8 cellular contexts compared by ENCODE assay signal in the genomic region with DNA sequence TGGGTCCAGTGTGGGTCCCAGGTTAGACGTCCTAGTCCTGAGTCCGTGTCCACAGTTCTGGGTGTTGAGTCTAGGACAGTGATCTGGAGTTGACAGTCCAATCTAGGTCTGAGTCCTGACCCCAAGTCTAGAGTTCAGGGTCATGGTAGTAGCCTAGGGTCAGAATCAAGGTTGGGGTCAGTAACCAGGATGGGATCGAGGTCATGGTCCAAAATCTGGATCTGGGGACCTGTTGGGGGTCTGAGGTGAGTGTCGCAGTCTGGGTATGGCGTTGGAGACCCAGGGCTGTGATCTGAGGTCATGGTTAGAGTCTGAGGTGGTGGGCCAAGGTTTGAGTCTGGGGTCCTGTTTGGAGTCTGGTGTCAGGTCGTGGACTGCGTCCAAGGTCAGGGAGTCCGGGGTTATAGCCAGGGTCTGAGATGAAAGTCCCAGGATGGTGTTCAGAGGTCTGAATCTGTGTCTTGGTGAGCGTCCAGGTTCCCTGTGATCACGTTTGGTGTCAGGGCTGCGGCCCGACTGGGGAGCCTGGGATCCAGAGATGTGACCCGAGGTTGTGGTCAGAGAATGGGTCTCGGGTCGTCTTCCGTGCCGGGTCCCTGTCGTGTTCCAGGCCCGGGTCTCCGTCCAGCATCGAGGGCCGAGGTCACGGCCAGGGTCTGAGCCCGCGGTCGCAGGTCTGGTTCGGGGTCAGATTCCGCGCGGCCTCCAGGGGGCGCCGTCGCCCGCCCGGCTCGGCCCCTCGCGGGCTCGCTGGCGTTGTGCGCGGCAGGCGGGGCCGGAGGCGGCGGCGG. TPM values are rescaled to one million over a fixed set of nuclear protein-coding genes. Genes with fewer than 3 reads are reported as not detected.
DNase-seq lines count a peak whose midpoint lies in the region; ATAC-seq, FAIRE-seq and TF ChIP-seq lines count a peak whose summit lies in the region.

No MANE protein-coding gene starts in this region.

- no peaks in the 10 kb centered on the region for H3K27me3 Mint-ChIP-seq in activated CD4-positive, alpha-beta T cell treated with anti-CD3 and anti-CD28 coated beads, Interleukin-2, amount 10 ng/mL, durations not matched to agents 24 days and 14 days

- DNase-seq in D721Med (ENCODE audit: insufficient read length, low spot score) (peak; percentile 92), HCEC 1CT (peak; percentile 53), NCI-H1930 (lab: John Stamatoyannopoulos, UW) (peak; percentile 24 to 75), dorsolateral prefrontal cortex (peak in 7 of 10 donors; percentile 55 to 87 (median 74)), lung (ENCODE audit: low spot score) (peak; percentile 81), cortex of kidney (lab: John Stamatoyannopoulos, UW) (no peak)
- DNase-seq in activated CD4-positive, alpha-beta T cell treated with anti-CD3 and anti-CD28 coated beads, Interleukin-2, amount 10 ng/mL, durations not matched to agents 24 days and 14 days, result peak; percentile 95
- peak; percentile 63 for DNase-seq in stimulated activated CD8-positive, alpha-beta memory T cell treated with anti-CD3 and anti-CD28 coated beads, Interleukin-12 subunit alpha, Interleukin-12 subunit beta, amount 100 ng/mL, for 4 hours (ENCODE audit: low read depth)

- ATAC-seq in lung (ENCODE audit: insufficient read depth, low FRiP score), result peak; percentile 79

- H3K4me1 ChIP-seq in lung (ENCODE audit: control insufficient read depth in 2 of 2, insufficient read depth in 2 of 2, low read length in 2 of 2), result peaks cover 6 to 32% of the 10 kb centered on the region in 2 donors

- H3K9me3 Mint-ChIP-seq in activated CD4-positive, alpha-beta T cell treated with anti-CD3 and anti-CD28 coated beads, Interleukin-2, amount 10 ng/mL, durations not matched to agents 24 days and 14 days, result no peaks in the 10 kb centered on the region

- peaks cover 64% of the 10 kb centered on the region for H3K4me1 Mint-ChIP-seq in activated CD4-positive, alpha-beta T cell treated with anti-CD3 and anti-CD28 coated beads, Interleukin-2, amount 10 ng/mL, durations not matched to agents 24 days and 14 days

- WGBS in lung, 2 donors, result 14 to 29% methylated on average over 27 to 47 of the region's 47 CpGs

- no peak for FAIRE-seq in D721Med (lab: Jason Lieb, UNC)

- peaks cover 0 to 3% of the 10 kb centered on the region in 2 donors for H3K36me3 ChIP-seq in lung (ENCODE audit: control insufficient read depth in 2 of 2, insufficient read depth in 2 of 2, low read length in 2 of 2)

- peak overlapping the region; percentile 86 for H3K27ac Mint-ChIP-seq in activated CD4-positive, alpha-beta T cell treated with anti-CD3 and anti-CD28 coated beads, Interleukin-2, amount 10 ng/mL, durations not matched to agents 24 days and 14 days

- peak overlapping the region; percentile 79 for H3K4me3 Mint-ChIP-seq in activated CD4-positive, alpha-beta T cell treated with anti-CD3 and anti-CD28 coated beads, Interleukin-2, amount 10 ng/mL, durations not matched to agents 24 days and 14 days

- H3K27ac ChIP-seq in dorsolateral prefrontal cortex, result peak overlapping the region in 56 of 59 donors; percentile 23 to 93 (median 83)
- peak overlapping the region; percentile 27 to 51 for H3K27ac ChIP-seq in lung (ENCODE audit: low read depth in 1 of 2, low read length in 1 of 2)

- no peaks in the 10 kb centered on the region for H3K9me3 ChIP-seq in lung (ENCODE audit: control insufficient read depth in 2 of 2, insufficient read depth in 1 of 2, low read length in 1 of 2)

- H3K27me3 ChIP-seq in dorsolateral prefrontal cortex (no peaks in the 10 kb centered on the region), lung (ENCODE audit: control insufficient read depth, insufficient read depth) (no peaks in the 10 kb centered on the region)

- TF ChIP-seq CTCF in D721Med (IDR thresholded peaks at IDR 0.05; ENCODE audit: insufficient read depth, missing control alignments), result peak; percentile 56
- TF ChIP-seq CTCF in dorsolateral prefrontal cortex (IDR thresholded peaks at IDR 0.05 in 54 of 56, conservative IDR thresholded peaks at IDR 0.05 in 2 of 56; ENCODE audit: low read depth in 1 of 56, partially characterized antibody in 56 of 56), result peak; percentile 42 to 85 (median 74)
- peak; percentile 74 for TF ChIP-seq CTCF in lung (IDR thresholded peaks at IDR 0.05; ENCODE audit: control extremely low read depth, extremely low read depth)

- intact Hi-C loops in activated CD4-positive, alpha-beta T cell treated with anti-CD3 and anti-CD28 coated beads, Interleukin-2, amount 10 ng/mL, durations not matched to agents 24 days and 14 days (cut with micrococcal nuclease), result loop anchor here (1.0 to 10.0 kb wide), 4 partner anchors 51 to 1611 kb away; partner anchors contain the start of genes AIP, PPP1CA and TBC1D10C
- intact Hi-C loops in dorsolateral prefrontal cortex (cut with DNase I), result loop anchor here (1.0 to 10.0 kb wide), 5 partner anchors 23 to 151 kb away; partner anchors contain the start of genes ANKRD13D (in 2 of the 2) and KDM2A (in 1 of the 2)

- peaks cover 36% of the 10 kb centered on the region for H3K36me3 Mint-ChIP-seq in activated CD4-positive, alpha-beta T cell treated with anti-CD3 and anti-CD28 coated beads, Interleukin-2, amount 10 ng/mL, durations not matched to agents 24 days and 14 days (ENCODE audit: low read depth)

- H3K4me3 ChIP-seq in dorsolateral prefrontal cortex, result peak overlapping the region in 53 of 59 donors; percentile 11 to 92 (median 46)
- H3K4me3 ChIP-seq in lung, result no peak overlapping the region

RNA-seq across cellular contexts. Expression of gene GRK2, which starts 0.4 kb away (rescaled TPM):
- total RNA-seq in activated CD4-positive, alpha-beta T cell treated with anti-CD3 and anti-CD28 coated beads, Interleukin-2, amount 10 ng/mL, durations not matched to agents 24 days and 14 days, result 244 and 248 TPM in 2 replicates
- 100 to 1,000 TPM in 93 of 120 experiments, 10 to 100 TPM in 27; 63.9 to 144 (median 111) TPM for total RNA-seq in dorsolateral prefrontal cortex
- total RNA-seq in lung, result 10 to 100 TPM; 37.1 to 99.8 TPM
- 100 to 1,000 TPM in 1 of 2 donors, 10 to 100 TPM in 1; 95.2 to 130 TPM for polyA plus RNA-seq in lung

RNA-seq across cellular contexts. Expression of gene ANKRD13D, which starts 23.3 kb away (rescaled TPM):
- 114 and 124 TPM in 2 replicates for total RNA-seq in activated CD4-positive, alpha-beta T cell treated with anti-CD3 and anti-CD28 coated beads, Interleukin-2, amount 10 ng/mL, durations not matched to agents 24 days and 14 days
- total RNA-seq in dorsolateral prefrontal cortex (100 to 1,000 TPM in 5 of 120 experiments, 10 to 100 TPM in 115; 54.5 to 110 (median 77.3) TPM), lung (10 to 100 TPM; 35.9 to 86.2 TPM)
- polyA plus RNA-seq in lung, result 10 to 100 TPM; 55.8 to 65.3 TPM

RNA-seq across cellular contexts. Expression of gene SSH3, which starts 37.5 kb away (rescaled TPM):
- 7.1 and 8.1 TPM in 2 replicates for total RNA-seq in activated CD4-positive, alpha-beta T cell treated with anti-CD3 and anti-CD28 coated beads, Interleukin-2, amount 10 ng/mL, durations not matched to agents 24 days and 14 days
- 10 to 100 TPM; 15.0 to 46.9 (median 26.2) TPM for total RNA-seq in dorsolateral prefrontal cortex
- total RNA-seq in lung, result 10 to 100 TPM; 31.4 to 42.7 TPM
- polyA plus RNA-seq in lung, result 10 to 100 TPM; 19.0 to 23.0 TPM
